9 cellular contexts compared by ENCODE assay signal in genomic region chr11:1852885-1853284, GRCh38. TPM values are rescaled to one million over a fixed set of nuclear protein-coding genes. Genes with fewer than 3 reads are reported as not detected.
DNase-seq lines count a peak whose midpoint lies in the region; ATAC-seq and TF ChIP-seq lines count a peak whose summit lies in the region.
"Had no signal": no experiment of that assay in that cellular context is flagged by ENCODE, and none has a peak within 500 bp of the region (broad histone marks: within the 10 kb centered on the region; RNA-seq: fewer than 3 reads in every experiment).

Gene LSP1 (plus strand): TSS chr11:1853084. CDS start chr11:1853145, 61 bp downstream.

- H3K27me3 Mint-ChIP-seq in CD4-positive, CD25-positive, alpha-beta regulatory T cell: peaks cover 7% of the 10 kb centered on the region
- H3K27me3 Mint-ChIP-seq in chondrocyte (ENCODE audit: low read depth): no peaks in the 10 kb centered on the region

- peaks cover 0 to 74% (median 27%) of the 10 kb centered on the region in 4 donors for H3K4me1 Mint-ChIP-seq in CD4-positive, CD25-positive, alpha-beta regulatory T cell
- peaks cover under 1% of the 10 kb centered on the region for H3K4me1 Mint-ChIP-seq in chondrocyte (ENCODE audit: low read depth)

- no peaks in the 10 kb centered on the region for H3K27me3 ChIP-seq in CD4-positive, CD25-positive, alpha-beta regulatory T cell (ENCODE audit: control insufficient read depth, insufficient read depth, low read length)
- no peaks in the 10 kb centered on the region for H3K27me3 ChIP-seq in mononuclear cell (ENCODE audit: insufficient read depth, low read length)

- H3K36me3 ChIP-seq in CD4-positive, CD25-positive, alpha-beta regulatory T cell (ENCODE audit: control insufficient read depth, insufficient read depth, low read length): peaks cover 3% of the 10 kb centered on the region

- no peaks in the 10 kb centered on the region for H3K9me3 Mint-ChIP-seq in CD4-positive, CD25-positive, alpha-beta regulatory T cell
- H3K9me3 Mint-ChIP-seq in chondrocyte (ENCODE audit: low read depth): no peaks in the 10 kb centered on the region

- peaks cover 4% of the 10 kb centered on the region for H3K36me3 Mint-ChIP-seq in CD4-positive, CD25-positive, alpha-beta regulatory T cell
- no peaks in the 10 kb centered on the region for H3K36me3 Mint-ChIP-seq in chondrocyte (ENCODE audit: low read depth)

- DNase-seq in CD4-positive, CD25-positive, alpha-beta regulatory T cell: peak; percentile 65 to 97 (median 86)
- peak; percentile 88 for DNase-seq in MV-4-11 (lab: John Stamatoyannopoulos, UW)
- DNase-seq in activated T-cell treated with anti-CD3 and anti-CD28 coated beads, Interleukin-2, amount 50 U/mL, for 48 hours: peak; percentile 87 to 90
- peak; percentile 90 for DNase-seq in stimulated activated naive CD8-positive, alpha-beta T cell treated with anti-CD3 and anti-CD28 coated beads, Interleukin-15, Interleukin-2, amounts not matched to agents 100 U/mL and 50 U/mL, for 24 hours
- DNase-seq in chondrocyte (ENCODE audit: low spot score): no peak
- DNase-seq in NCI-H226: no peak

- H3K4me3 ChIP-seq in CD4-positive, CD25-positive, alpha-beta regulatory T cell (ENCODE audit: low read depth, low read length): peak within 1 kb of the TSS; percentile 81
- H3K4me3 ChIP-seq in mononuclear cell (ENCODE audit: low read length): peak within 1 kb of the TSS; percentile 88

- H3K9me3 ChIP-seq in CD4-positive, CD25-positive, alpha-beta regulatory T cell (ENCODE audit: control insufficient read depth in 2 of 2, low read length in 2 of 2): no peaks in the 10 kb centered on the region
- H3K9me3 ChIP-seq in mononuclear cell (ENCODE audit: low read depth, low read length): no peaks in the 10 kb centered on the region

- no peak for TF ChIP-seq CTCF in chondrocyte (IDR thresholded peaks at IDR 0.05)

- H3K27ac ChIP-seq in CD4-positive, CD25-positive, alpha-beta regulatory T cell (ENCODE audit: insufficient read depth, low read length, poor library complexity, severe bottlenecking): peak within 1 kb of the TSS; percentile 84
- H3K27ac ChIP-seq: C4-2B had no signal

- ATAC-seq in CD4-positive, CD25-positive, alpha-beta regulatory T cell (ENCODE audit: low read depth in 2 of 2): peak; percentile 71 to 77
- peak; percentile 45 for ATAC-seq in GM21528 (IDR thresholded peaks at IDR 0.05; ENCODE audit: low FRiP score, unreplicated experiment)
- ATAC-seq in stimulated activated naive CD8-positive, alpha-beta T cell treated with anti-CD3 and anti-CD28 coated beads, Interleukin-15, Interleukin-2, amounts not matched to agents 100 U/mL and 50 U/mL, for 24 hours: peak; percentile 62

- H3K27ac Mint-ChIP-seq in CD4-positive, CD25-positive, alpha-beta regulatory T cell: peak within 1 kb of the TSS; percentile 96 to 99 (median 99)
- no peak within 1 kb of the TSS for H3K27ac Mint-ChIP-seq in chondrocyte (ENCODE audit: unreplicated experiment)

- H3K4me1 ChIP-seq in CD4-positive, CD25-positive, alpha-beta regulatory T cell (ENCODE audit: control insufficient read depth, insufficient read depth, low read length, poor library complexity, severe bottlenecking): peaks cover 88% of the 10 kb centered on the region
- H3K4me1 ChIP-seq in mononuclear cell (ENCODE audit: insufficient read depth, low read length): peaks cover 91% of the 10 kb centered on the region

- H3K4me3 Mint-ChIP-seq in CD4-positive, CD25-positive, alpha-beta regulatory T cell: peak within 1 kb of the TSS; percentile 99 to 100 (median 100)
- H3K4me3 Mint-ChIP-seq in chondrocyte (ENCODE audit: unreplicated experiment): no peak within 1 kb of the TSS

RNA-seq across cellular contexts. Expression of gene LSP1, which starts in this region (rescaled TPM):
- 453 TPM for total RNA-seq in CD4-positive, CD25-positive, alpha-beta regulatory T cell
- 100 to 1,000 TPM; 381 to 514 (median 444) TPM for polyA plus RNA-seq in CD4-positive, CD25-positive, alpha-beta regulatory T cell
- total RNA-seq in mononuclear cell: 357 TPM
- 7.2 to 27.5 TPM (median 7.4 TPM) in 3 replicates for total RNA-seq in chondrocyte

Comparison
In these comparisons a context has a peak if more than half of its experiments do, and no peak if none do; other contexts are left out.
1. RNA of gene LSP1 (total RNA-seq): 453 TPM in CD4-positive, CD25-positive, alpha-beta regulatory T cell (single experiment) and 357 TPM in mononuclear cell (single experiment); 7.2 to 27.5 TPM in chondrocyte; every median in the first group is over 10 times any median in the second.
2. DNase-seq: peak in CD4-positive, CD25-positive, alpha-beta regulatory T cell (3 of 3), MV-4-11 (single experiment), activated T-cell treated with anti-CD3 and anti-CD28 coated beads, Interleukin-2, amount 50 U/mL, for 48 hours (2 of 2) and stimulated activated naive CD8-positive, alpha-beta T cell treated with anti-CD3 and anti-CD28 coated beads, Interleukin-15, Interleukin-2, amounts not matched to agents 100 U/mL and 50 U/mL, for 24 hours (single experiment); none in chondrocyte (single experiment) and NCI-H226 (single experiment).
3. Peak in every context shown above with its lines, with median percentiles within 50 percentile points of each other: ATAC-seq.